21 cellular contexts compared by ENCODE assay signal in the genomic region with DNA sequence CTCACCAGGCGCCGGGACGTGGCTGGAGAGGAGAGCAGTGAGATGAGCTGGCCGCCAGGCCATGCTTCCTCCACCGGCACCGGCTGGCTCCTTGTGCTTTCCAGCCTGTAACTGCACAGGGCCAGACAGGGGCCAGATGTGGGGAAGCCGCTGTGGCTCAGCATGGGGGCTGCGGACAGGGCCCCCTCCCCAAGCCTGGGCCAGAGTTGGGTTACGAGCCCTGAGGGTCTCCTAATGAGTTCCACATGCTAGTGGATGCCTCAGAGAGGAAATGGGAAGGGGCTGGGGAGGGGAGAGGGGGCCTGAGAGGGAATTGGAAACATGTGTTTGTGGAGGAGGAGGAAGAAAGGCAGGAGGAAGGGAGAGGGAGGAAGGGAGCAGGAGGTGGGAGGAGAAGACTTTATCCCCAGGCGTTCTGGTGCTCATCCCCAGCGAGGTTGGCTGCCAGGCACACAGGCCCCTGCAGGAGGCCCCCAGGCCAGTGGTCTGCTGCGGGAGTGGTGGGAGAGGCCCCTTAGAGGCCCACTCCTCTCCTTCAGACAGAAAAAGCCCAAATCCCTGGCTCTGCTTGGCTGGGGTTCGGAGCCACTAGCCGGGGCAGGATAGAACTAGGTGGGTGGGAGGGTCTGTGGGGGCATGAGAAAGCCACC. TPM values are rescaled to one million over a fixed set of nuclear protein-coding genes. Genes with fewer than 3 reads are reported as not detected.
A peak's percentile ranks its signal among the peaks of the same experiment; 100 is the strongest.
DNase-seq lines count a peak whose midpoint lies in the region; ATAC-seq and TF ChIP-seq lines count a peak whose summit lies in the region.
"Had no signal": no experiment of that assay in that cellular context is flagged by ENCODE, and none has a peak within 500 bp of the region (broad histone marks: within the 10 kb centered on the region; RNA-seq: fewer than 3 reads in every experiment).

No MANE protein-coding gene starts in this region.

- H3K27me3 Mint-ChIP-seq in H9 (ENCODE audit: low read depth): peaks cover 16% of the 10 kb centered on the region
- peaks cover 0 to 2% (median 0%) of the 10 kb centered on the region in 5 donors for H3K27me3 Mint-ChIP-seq in naive thymus-derived CD8-positive, alpha-beta T cell
- H3K27me3 Mint-ChIP-seq: activated naive CD8-positive, alpha-beta T cell treated with anti-CD3 and anti-CD28 coated beads, Interleukin-2, amount 50 U/mL, for 24 hours had no signal

- WGBS in H9 (ENCODE audit: extremely low coverage, insufficient read length, low lambda C conversion rate): no CpG with 5 or more reads among the region's 14 CpGs

- no peaks in the 10 kb centered on the region for H3K4me1 ChIP-seq in adipocyte (ENCODE audit: control insufficient read depth, insufficient read depth, low read length)
- no peaks in the 10 kb centered on the region for H3K4me1 ChIP-seq in H9 (ENCODE audit: insufficient read depth, low read length)

- H2BK12ac ChIP-seq in H9 (ENCODE audit: insufficient read length, low read depth, low read length): no peak overlapping the region

- H2AFZ ChIP-seq in H9 (ENCODE audit: low read length): no peak overlapping the region

- H3K79me2 ChIP-seq in H9 (ENCODE audit: insufficient read depth, low read length): no peaks in the 10 kb centered on the region

- H2AK5ac ChIP-seq in H9 (ENCODE audit: insufficient read length, low read length): no peak overlapping the region

- no peaks in the 10 kb centered on the region for H3K9me3 Mint-ChIP-seq in H9
- no peaks in the 10 kb centered on the region for H3K9me3 Mint-ChIP-seq in naive thymus-derived CD8-positive, alpha-beta T cell
- H3K9me3 Mint-ChIP-seq: activated naive CD8-positive, alpha-beta T cell treated with anti-CD3 and anti-CD28 coated beads, Interleukin-2, amount 50 U/mL, for 24 hours; natural killer cell had no signal

- peak; percentile 70 for DNase-seq in H7
- peak; percentile 71 for DNase-seq in adipocyte (ENCODE audit: low read depth)
- DNase-seq in foreskin fibroblast: peak; percentile 68 to 88
- DNase-seq in H9: no peak
- DNase-seq in naive thymus-derived CD8-positive, alpha-beta T cell: no peak
- no peak for DNase-seq in NCI-H2081 (lab: John Stamatoyannopoulos, UW)
- DNase-seq: activated CD4-positive, CD25-positive, alpha-beta regulatory T cell treated with anti-CD3 and anti-CD28 coated beads, Interleukin-2, amount 50 U/mL, for 72 hours; activated naive CD8-positive, alpha-beta T cell treated with anti-CD3 and anti-CD28 coated beads, Interleukin-2, amount 50 U/mL, for 24 hours; central memory CD4-positive, alpha-beta T cell; effector CD8-positive, alpha-beta T cell; heart right ventricle; KG1; natural killer cell; NCI-H2081 treated with DMSO at 0.1 percent for 48 hours; NCI-H510A; stimulated activated CD8-positive, alpha-beta memory T cell treated with anti-CD3 and anti-CD28 coated beads, Interleukin-4, amount 100 ng/mL, for 48 hours; SW 1271 had no signal

- H3K9me3 ChIP-seq in adipocyte (ENCODE audit: control insufficient read depth, low read length) (no peaks in the 10 kb centered on the region), H9 (ENCODE audit: control insufficient read depth, low read depth, low read length) (no peaks in the 10 kb centered on the region)
- H3K9me3 ChIP-seq: heart right ventricle, suprapubic skin had no signal

- no peak overlapping the region for H2BK15ac ChIP-seq in H9 (ENCODE audit: low read depth, low read length)

- no peak overlapping the region for H2BK5ac ChIP-seq in H9 (ENCODE audit: insufficient read length, low read length)

- no peak overlapping the region for H3K18ac ChIP-seq in H9 (ENCODE audit: insufficient read length, low read depth, low read length)

- no peak overlapping the region for H3K4ac ChIP-seq in H9 (ENCODE audit: low read depth, low read length)

- H3K4me3 ChIP-seq in H7 (ENCODE audit: insufficient read depth, low read depth, low read length) (no peak overlapping the region), adipocyte (ENCODE audit: low read length) (no peak overlapping the region), foreskin fibroblast (ENCODE audit: low read depth in 1 of 2, low read length in 2 of 2) (no peak overlapping the region), skin epidermis (no peak overlapping the region)
- H3K4me3 ChIP-seq: heart right ventricle, suprapubic skin had no signal

- H3K27me3 ChIP-seq in H7 (ENCODE audit: control insufficient read depth, insufficient read depth, low read length): no peaks in the 10 kb centered on the region
- H3K27me3 ChIP-seq in adipocyte (replicated peaks; ENCODE audit: control insufficient read depth, insufficient read depth, low read length): no peaks in the 10 kb centered on the region
- no peaks in the 10 kb centered on the region for H3K27me3 ChIP-seq in H9 (ENCODE audit: insufficient read depth, low read length)
- H3K27me3 ChIP-seq: heart right ventricle, suprapubic skin had no signal

- no peak overlapping the region for H3T11ph ChIP-seq in H9 (ENCODE audit: low read length)

- TF ChIP-seq CTCF in foreskin fibroblast (IDR thresholded peaks at IDR 0.05; ENCODE audit: low read depth, low read length): no peak
- no peak for TF ChIP-seq CTCF in H9 (conservative IDR thresholded peaks at IDR 0.05)

- H3K27ac ChIP-seq in skin epidermis (peak overlapping the region in 15 of 21 experiments; percentile 10 to 91 (median 34)), H9 (ENCODE audit: insufficient read length, low read depth, low read length) (no peak overlapping the region)
- H3K27ac ChIP-seq: suprapubic skin had no signal

- H2BK120ac ChIP-seq in H9 (ENCODE audit: low read depth, low read length, poor library complexity, severe bottlenecking): no peak overlapping the region

- no peak overlapping the region for H4K91ac ChIP-seq in H9 (ENCODE audit: insufficient read length, low read depth, low read length)

- H4K5ac ChIP-seq in H9 (ENCODE audit: insufficient read length, low read depth, low read length): no peak overlapping the region

- peak overlapping the region in 1 of 3 experiments; percentile 35; a peak in 1 of 7 replicates for H3K27ac Mint-ChIP-seq in H9
- H3K27ac Mint-ChIP-seq in naive thymus-derived CD8-positive, alpha-beta T cell: no peak overlapping the region
- H3K27ac Mint-ChIP-seq: activated naive CD8-positive, alpha-beta T cell treated with anti-CD3 and anti-CD28 coated beads, Interleukin-2, amount 50 U/mL, for 24 hours; progenitor cell of endocrine pancreas had no signal

- POLR2A ChIA-PET in naive thymus-derived CD8-positive, alpha-beta T cell (lab: Charles Lee): interaction anchor here (1.6 kb wide), 1 partner anchor 11 kb away, joined by 5 read pairs; no protein-coding TSS in a partner anchor

- H3K79me1 ChIP-seq in H9 (ENCODE audit: insufficient read depth, low read depth, low read length, poor library complexity, severe bottlenecking): no peaks in the 10 kb centered on the region

- H3K4me2 ChIP-seq in H9 (ENCODE audit: insufficient read depth, insufficient read length, low read length): no peak overlapping the region

- H3K14ac ChIP-seq in H9 (ENCODE audit: insufficient read depth, low read length): no peak overlapping the region

- H3K4me3 Mint-ChIP-seq in H9: no peak overlapping the region
- no peak overlapping the region for H3K4me3 Mint-ChIP-seq in naive thymus-derived CD8-positive, alpha-beta T cell
- H3K4me3 Mint-ChIP-seq: activated naive CD8-positive, alpha-beta T cell treated with anti-CD3 and anti-CD28 coated beads, Interleukin-2, amount 50 U/mL, for 24 hours; natural killer cell had no signal

- H4K20me1 ChIP-seq in H9 (ENCODE audit: control insufficient read depth, insufficient read depth, insufficient read length): no peaks in the 10 kb centered on the region

- no peaks in the 10 kb centered on the region for H3K23me2 ChIP-seq in H9 (ENCODE audit: insufficient read length, low read depth, low read length, poor library complexity, severe bottlenecking)

- ATAC-seq in GM19324 (IDR thresholded peaks at IDR 0.05; ENCODE audit: low FRiP score, unreplicated experiment): no peak
- ATAC-seq in naive thymus-derived CD8-positive, alpha-beta T cell: no peak
- ATAC-seq: activated naive CD8-positive, alpha-beta T cell treated with anti-CD3 and anti-CD28 coated beads, Interleukin-2, amount 50 U/mL, for 24 hours; heart right ventricle; natural killer cell had no signal

- H3K36me3 ChIP-seq in H7 (replicated peaks; ENCODE audit: control insufficient read depth, insufficient read depth, low read length) (no peaks in the 10 kb centered on the region; the same call in 1 of the 2 replicates), adipocyte (ENCODE audit: control insufficient read depth, insufficient read depth, low read length, severe bottlenecking) (no peaks in the 10 kb centered on the region)
- H3K36me3 ChIP-seq: heart right ventricle, suprapubic skin had no signal

- H3K56ac ChIP-seq in H9 (ENCODE audit: insufficient read length, low read depth, low read length): no peak overlapping the region

- H3K9ac ChIP-seq in adipocyte (ENCODE audit: low read length): no peak overlapping the region
- no peak overlapping the region for H3K9ac ChIP-seq in H9 (ENCODE audit: extremely low read depth, insufficient read length, low read length)

- no peak overlapping the region for H3K23ac ChIP-seq in H9 (ENCODE audit: insufficient read length, low read depth, low read length)

- H4K8ac ChIP-seq in H9 (replicated peaks; ENCODE audit: insufficient read length, low read depth, low read length): no peak overlapping the region

- H3K4me1 Mint-ChIP-seq in H9: peaks cover 2 to 5% of the 10 kb centered on the region in 2 experiments; a peak in 1 of 4 replicates
- H3K4me1 Mint-ChIP-seq in naive thymus-derived CD8-positive, alpha-beta T cell: peaks cover 6 to 27% (median 13%) of the 10 kb centered on the region in 4 donors

- H3K36me3 Mint-ChIP-seq in H9 (ENCODE audit: insufficient read depth in 1 of 3, low read depth in 3 of 3): no peaks in the 10 kb centered on the region; a peak in 1 of 7 replicates
- H3K36me3 Mint-ChIP-seq in naive thymus-derived CD8-positive, alpha-beta T cell: no peaks in the 10 kb centered on the region
- H3K36me3 Mint-ChIP-seq: natural killer cell had no signal

- no peak overlapping the region for H2BK20ac ChIP-seq in H9 (ENCODE audit: low read depth, low read length, poor library complexity, severe bottlenecking)

RNA-seq across cellular contexts. Expression of gene DUSP7, which starts 11.8 kb away (rescaled TPM):
- total RNA-seq in H7 (2014; rRNA removed; shearing (Covaris generic)): 19.5 and 21.7 TPM in 2 replicates
- total RNA-seq in H9 (2021): 23.5 and 24.0 TPM in 2 replicates
- total RNA-seq in naive thymus-derived CD8-positive, alpha-beta T cell: 10 to 100 TPM; 28.6 to 29.0 TPM
- 1 to 10 TPM; 1.8 to 4.6 (median 2.2) TPM for polyA plus RNA-seq in naive thymus-derived CD8-positive, alpha-beta T cell

Comparison
In these comparisons a context has a peak if more than half of its experiments do, and no peak if none do; other contexts are left out.
1. DNase-seq: peak in H7 (single experiment), adipocyte (single experiment) and foreskin fibroblast (2 of 2); none in H9 (single experiment), naive thymus-derived CD8-positive, alpha-beta T cell (0 of 10) and NCI-H2081 (0 of 2).